ENCODE assay signal across 1 cellular context in genomic region chr2:47232738-47233415, GRCh38.
A peak's percentile ranks its signal among the peaks of the same experiment; 100 is the strongest.
TF ChIP-seq lines count a peak whose summit lies in the region.

No MANE protein-coding gene starts in this region.

TF ChIP-seq in HEK293, 187 proteins besides CTCF, POLR2A, EP300 and RAD21 (continued from another document):
- TF ChIP-seq ZNF621 (tag by site-specific recombination; IDR thresholded peaks at IDR 0.05) (no peak), ZNF580 (tag by site-specific recombination; IDR thresholded peaks at IDR 0.05) (no peak), ZSCAN18 (tag by site-specific recombination; IDR thresholded peaks at IDR 0.05) (no peak), ZNF704 (tag by site-specific recombination; IDR thresholded peaks at IDR 0.05) (no peak), KLF1 (tag by site-specific recombination; IDR thresholded peaks at IDR 0.05) (no peak), ZNF692 (tag by site-specific recombination; IDR thresholded peaks at IDR 0.05) (0 out of 2 replicates have a peak, but pooled peaks have one; percentile 19), ZNF555 (tag by site-specific recombination; conservative IDR thresholded peaks at IDR 0.05) (no peak), OVOL3 (tag by site-specific recombination; IDR thresholded peaks at IDR 0.05) (no peak), ZNF561 (tag by site-specific recombination; IDR thresholded peaks at IDR 0.05; ENCODE audit: borderline replicate concordance) (no peak), ZIC2 (tag by site-specific recombination; IDR thresholded peaks at IDR 0.05) (peak; percentile 46), PRDM6 (tag by site-specific recombination; IDR thresholded peaks at IDR 0.05) (peak; percentile 40), WT1 (tag by site-specific recombination; IDR thresholded peaks at IDR 0.05) (peak; percentile 56; the same call in 1 of the 2 replicates), ZBTB17 (tag by site-specific recombination; IDR thresholded peaks at IDR 0.05) (peak; percentile 85)
